In the genomic region with DNA sequence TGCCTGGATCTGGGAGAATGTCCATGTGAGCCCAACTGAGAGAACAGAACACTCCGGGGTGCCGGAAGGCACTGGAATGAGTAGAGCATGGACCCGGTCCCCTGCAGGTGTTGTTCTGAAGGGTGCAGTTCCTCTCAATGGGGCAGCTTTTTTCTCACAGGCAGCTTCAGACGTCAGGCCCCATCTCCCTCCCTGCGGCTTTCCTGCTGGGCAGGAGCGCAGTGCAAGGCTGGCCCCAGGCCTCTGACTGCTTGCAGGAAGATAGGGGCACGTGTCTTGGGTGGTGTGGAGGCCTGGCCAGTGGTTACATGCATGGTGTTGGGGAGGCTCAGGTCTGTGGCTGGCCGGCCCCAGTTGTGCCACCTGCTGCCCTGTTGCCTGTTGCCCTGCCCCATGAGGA, we compare ENCODE assay signal across 7 cellular contexts. TPM values are rescaled to one million over a fixed set of nuclear protein-coding genes. Genes with fewer than 3 reads are reported as not detected.
DNase-seq lines count a peak whose midpoint lies in the region; ATAC-seq, FAIRE-seq and TF ChIP-seq lines count a peak whose summit lies in the region.
"Not testable (repeated sequence)": the region's sequence is repeated elsewhere in the genome, so short reads cannot be mapped to it uniquely, and the experiment has no call there.

No MANE protein-coding gene starts in this region.

- H3K4me2 ChIP-seq in MM.1S (ENCODE audit: low read depth, low read length); GM12878 (ENCODE audit: control insufficient read depth, insufficient read depth): not testable (repeated sequence)

- not testable (repeated sequence) for H3K27me3 Mint-ChIP-seq in CD4-positive, alpha-beta T cell; activated B cell treated with CpG ODN at 0.5 μM for 24 hours

- not testable (repeated sequence) for H3K4me3 ChIP-seq in MM.1S (ENCODE audit: low read length); GM12878

- not testable (repeated sequence) for H3K9me3 ChIP-seq in CD4-positive, alpha-beta T cell (ENCODE audit: control insufficient read depth, low read length); MM.1S (replicated peaks; ENCODE audit: insufficient read depth, low read length); GM12878 (replicated peaks; ENCODE audit: control insufficient read depth, insufficient read depth, low read length)

- H3K4me3 Mint-ChIP-seq in CD4-positive, alpha-beta T cell; activated B cell treated with CpG ODN at 0.5 μM for 24 hours: not testable (repeated sequence)

- intact Hi-C loops in CD4-positive, alpha-beta T cell (cut with DNase I, micrococcal nuclease); activated B cell treated with CpG ODN at 0.5 μM for 24 hours (cut with micrococcal nuclease); GM12878 (cut with micrococcal nuclease; ENCODE audit: unreplicated experiment); Right ventricle myocardium superior (cut with DNase I): not testable (repeated sequence)

- in situ Hi-C loops in GM12878 (cut with MboI): not testable (repeated sequence)

- not testable (repeated sequence) for H3K27me3 ChIP-seq in CD4-positive, alpha-beta T cell (ENCODE audit: control insufficient read depth, insufficient read depth, low read length); MM.1S (replicated peaks; ENCODE audit: insufficient read depth, low read length); GM12878 (replicated peaks in 1 of 2; ENCODE audit: control insufficient read depth in 2 of 2, insufficient read depth in 2 of 2, low read length in 1 of 2)

- not testable (repeated sequence) for H3F3A ChIP-seq in MM.1S (ENCODE audit: insufficient read depth, low read length)

- ATAC-seq in CD4-positive, alpha-beta T cell (ENCODE audit: poor library complexity): peak; percentile 13
- ATAC-seq in GM18907 (IDR thresholded peaks at IDR 0.05; ENCODE audit: unreplicated experiment): peak; percentile 30
- peak; percentile 15 for ATAC-seq in activated B cell treated with CpG ODN at 0.5 μM for 24 hours (ENCODE audit: low read depth)
- ATAC-seq in GM12878: peak; percentile 2; the same call in 2 of the 3 replicates
- ATAC-seq in Right ventricle myocardium superior (ENCODE audit: poor library complexity): not testable (repeated sequence)

- H4K20me1 ChIP-seq in MM.1S (ENCODE audit: insufficient read depth, low read length); GM12878 (ENCODE audit: control insufficient read depth, insufficient read depth): not testable (repeated sequence)

- H3K36me3 ChIP-seq in MM.1S (replicated peaks; ENCODE audit: insufficient read depth, low read length); GM12878 (ENCODE audit: control insufficient read depth in 2 of 2, insufficient read depth in 2 of 2, low read length in 1 of 2): not testable (repeated sequence)

- POLR2A ChIA-PET in CD4-positive, alpha-beta T cell (lab: Charles Lee); activated B cell treated with CpG ODN at 0.5 μM for 24 hours (lab: Charles Lee); GM12878 (lab: Charles Lee): not testable (repeated sequence)

- TF ChIP-seq CTCF in CD4-positive, alpha-beta T cell (IDR thresholded peaks at IDR 0.05); MM.1S (IDR thresholded peaks at IDR 0.05; ENCODE audit: low read length); activated B cell treated with CpG ODN at 0.5 μM for 24 hours (IDR thresholded peaks at IDR 0.05); GM12878 (IDR thresholded peaks at IDR 0.05 in 2 of 3, conservative IDR thresholded peaks at IDR 0.05 in 1 of 3; ENCODE audit: control insufficient read depth in 2 of 3, extremely low read depth in 1 of 3, insufficient read depth in 1 of 3, low read depth in 3 of 3, low read length in 3 of 3): not testable (repeated sequence)

- H3K27ac Mint-ChIP-seq in CD4-positive, alpha-beta T cell; activated B cell treated with CpG ODN at 0.5 μM for 24 hours: not testable (repeated sequence)

- DNase-seq in CD4-positive, alpha-beta T cell; activated B cell treated with CpG ODN at 0.5 μM for 24 hours; GM12878 (ENCODE audit: low read depth, low spot score): not testable (repeated sequence)
- peak; percentile 55 for DNase-seq in MM.1S
- peak; percentile 59 for DNase-seq in activated CD8-positive, alpha-beta memory T cell treated with anti-CD3 and anti-CD28 coated beads for 24 hours
- DNase-seq in Right ventricle myocardium superior: peak; percentile 13

- TF ChIP-seq EP300 in GM12878 (IDR thresholded peaks at IDR 0.05; ENCODE audit: borderline replicate concordance in 1 of 2, control insufficient read depth in 1 of 2, low read depth in 2 of 2, low read length in 2 of 2): not testable (repeated sequence)

- not testable (repeated sequence) for H3K9me2 ChIP-seq in MM.1S (replicated peaks; ENCODE audit: insufficient read depth, low read length)

- not testable (repeated sequence) for BruUV-seq in GM12878 (replicated peaks; lab: Mats Ljungman, UMichigan)

- H3K79me2 ChIP-seq in MM.1S (ENCODE audit: low read length); GM12878 (ENCODE audit: control insufficient read depth, insufficient read depth, low read length): not testable (repeated sequence)

- not testable (repeated sequence) for H3K36me3 Mint-ChIP-seq in CD4-positive, alpha-beta T cell (ENCODE audit: low read depth); activated B cell treated with CpG ODN at 0.5 μM for 24 hours (ENCODE audit: low read depth)

- H3K4me1 ChIP-seq in MM.1S (ENCODE audit: low read length); GM12878 (ENCODE audit: control insufficient read depth, insufficient read depth, low read length): not testable (repeated sequence)

- CTCF ChIA-PET in CD4-positive, alpha-beta T cell (lab: Charles Lee); activated B cell treated with CpG ODN at 0.5 μM for 24 hours (lab: Charles Lee); GM12878 (lab: Yijun Ruan, JAX): not testable (repeated sequence)

- not testable (repeated sequence) for H3K4me1 Mint-ChIP-seq in CD4-positive, alpha-beta T cell (ENCODE audit: low read depth); activated B cell treated with CpG ODN at 0.5 μM for 24 hours

- TF ChIP-seq POLR2A in GM12878 (IDR thresholded peaks at IDR 0.05; ENCODE audit: low read depth, low read length): not testable (repeated sequence)

- SMC1A ChIA-PET in GM12878 (lab: Charles Lee; ENCODE audit: uncharacterized antibody, unreplicated experiment): not testable (repeated sequence)

- WGBS in GM12878 (ENCODE audit: insufficient coverage, insufficient replicate concordance, low lambda C conversion rate, missing lambda C conversion rate): no CpG with 5 or more reads among the region's 8 CpGs

- not testable (repeated sequence) for H3K9me3 Mint-ChIP-seq in CD4-positive, alpha-beta T cell; activated B cell treated with CpG ODN at 0.5 μM for 24 hours

- FAIRE-seq in GM12878 (lab: Jason Lieb, UNC): peak; percentile 68

- RAD21 ChIA-PET in GM12878 (lab: Charles Lee; ENCODE audit: unreplicated experiment): not testable (repeated sequence)

- not testable (repeated sequence) for H2AFZ ChIP-seq in MM.1S (ENCODE audit: low read length); GM12878 (ENCODE audit: control insufficient read depth, low read depth, low read length)

- peak overlapping the region; percentile 42; the same call in 1 of the 2 replicates for H3K9ac ChIP-seq in MM.1S (ENCODE audit: low read length)
- not testable (repeated sequence) for H3K9ac ChIP-seq in GM12878 (ENCODE audit: control insufficient read depth, insufficient read depth, low read length)

- H3K27ac ChIP-seq in CD4-positive, alpha-beta T cell (ENCODE audit: low read depth, low read length); GM12878 (ENCODE audit: control insufficient read depth, insufficient read depth): not testable (repeated sequence)
- H3K27ac ChIP-seq in MM.1S (ENCODE audit: low read length): peak overlapping the region; percentile 72; the same call in 1 of the 2 replicates

- TF ChIP-seq RAD21 in GM12878 (IDR thresholded peaks at IDR 0.05; ENCODE audit: insufficient read depth, low read depth, low read length): not testable (repeated sequence)

RNA-seq across cellular contexts. Expression of a gene that starts 10.5 kb away (rescaled TPM):
- 10 to 100 TPM; 21.9 to 23.0 TPM for total RNA-seq in CD4-positive, alpha-beta T cell
- total RNA-seq in activated B cell treated with CpG ODN at 0.5 μM for 24 hours: 16.7 and 18.9 TPM in 2 replicates
- 64.9 and 65.2 TPM in 2 replicates for total RNA-seq in GM12878 (2013; cell fraction: nucleolus; rRNA removed)
- 9.0 and 12.2 TPM in 2 replicates for total RNA-seq in GM12878 (2014; rRNA removed)
- 6.0 and 8.4 TPM in 2 replicates for total RNA-seq in GM12878 (2014; rRNA removed; fragmentation: Illumina TruSeq; extraction: Trizol)
- 13.5 and 20.7 TPM in 2 replicates for total RNA-seq in GM12878 (2021)
- 9.3 TPM for polyA plus RNA-seq in GM12878 (2011; ENCODE audit: low read depth)
- 9.7 and 19.4 TPM in 2 replicates for polyA plus RNA-seq in GM12878 (2011; rRNA removed)
- polyA plus RNA-seq in GM12878 (2011; cell fraction: cytosol; rRNA removed): 26.0 and 27.9 TPM in 2 replicates
- polyA plus RNA-seq in GM12878 (2011; cell fraction: nucleus; rRNA removed): 75.7 TPM in 2 replicates
- 14.9 and 17.7 TPM in 2 replicates for polyA plus RNA-seq in GM12878 (2012)
- polyA plus RNA-seq in GM12878 (2014; fragmentation: Illumina TruSeq; extraction: Trizol): 4.8 and 10.0 TPM in 2 replicates
- 1 to 10 TPM; 1.5 to 2.1 TPM for polyA plus RNA-seq in GM12878 (2014; fragmentation: Nextera tagmentation; extraction: Ambion mirVana)
- polyA plus RNA-seq in GM12878 (2014; rRNA removed): 15.2 and 15.3 TPM in 2 replicates
- polyA plus RNA-seq in GM12878 (2016; fragmentation: Nextera tagmentation; extraction: Ambion mirVana): 10 to 100 TPM; 12.9 to 16.7 TPM
- polyA minus RNA-seq in GM12878 (2011; rRNA and poly(A)+ RNA removed): 25.5 and 25.6 TPM in 2 replicates
- 6.0 TPM in 2 replicates for polyA minus RNA-seq in GM12878 (2011; cell fraction: cytosol; rRNA and poly(A)+ RNA removed)
- polyA minus RNA-seq in GM12878 (2011; cell fraction: nucleus; rRNA and poly(A)+ RNA removed): 15.0 and 28.5 TPM in 2 replicates
- 146 TPM for total RNA-seq in Right ventricle myocardium superior

RNA-seq across cellular contexts. Expression of a gene that starts 36.8 kb away (rescaled TPM):
- total RNA-seq in CD4-positive, alpha-beta T cell: 10 to 100 TPM; 38.0 to 40.6 TPM
- total RNA-seq in activated B cell treated with CpG ODN at 0.5 μM for 24 hours: 8.7 and 11.8 TPM in 2 replicates
- total RNA-seq in GM12878 (2013; cell fraction: nucleolus; rRNA removed): 13.6 and 16.5 TPM in 2 replicates
- total RNA-seq in GM12878 (2014; rRNA removed): 8.6 and 9.4 TPM in 2 replicates
- 0.72 and 1.2 TPM in 2 replicates for total RNA-seq in GM12878 (2014; rRNA removed; fragmentation: Illumina TruSeq; extraction: Trizol)
- total RNA-seq in GM12878 (2021): 2.5 and 2.8 TPM in 2 replicates
- polyA plus RNA-seq in GM12878 (2011; ENCODE audit: low read depth): 1.8 TPM
- 2.6 and 5.2 TPM in 2 replicates for polyA plus RNA-seq in GM12878 (2011; rRNA removed)
- polyA plus RNA-seq in GM12878 (2011; cell fraction: cytosol; rRNA removed): 3.2 and 3.4 TPM in 2 replicates
- polyA plus RNA-seq in GM12878 (2011; cell fraction: nucleus; rRNA removed): 14.6 and 18.6 TPM in 2 replicates
- polyA plus RNA-seq in GM12878 (2012): 2.5 and 4.8 TPM in 2 replicates
- 2.1 TPM in 2 replicates for polyA plus RNA-seq in GM12878 (2014; fragmentation: Illumina TruSeq; extraction: Trizol)
- polyA plus RNA-seq in GM12878 (2014; fragmentation: Nextera tagmentation; extraction: Ambion mirVana): under 1 TPM; 0.03 to 0.09 TPM
- polyA plus RNA-seq in GM12878 (2014; rRNA removed): 4.2 and 5.5 TPM in 2 replicates
- 1 to 10 TPM; 1.8 to 1.9 TPM for polyA plus RNA-seq in GM12878 (2016; fragmentation: Nextera tagmentation; extraction: Ambion mirVana)
- 0.59 and 2.9 TPM in 2 replicates for polyA minus RNA-seq in GM12878 (2011; rRNA and poly(A)+ RNA removed)
- polyA minus RNA-seq in GM12878 (2011; cell fraction: cytosol; rRNA and poly(A)+ RNA removed): 0.73 and 1.6 TPM in 2 replicates
- 8.2 and 13.1 TPM in 2 replicates for polyA minus RNA-seq in GM12878 (2011; cell fraction: nucleus; rRNA and poly(A)+ RNA removed)
- 8.6 TPM for total RNA-seq in Right ventricle myocardium superior
